12 cellular contexts compared by ENCODE assay signal in the genomic region with DNA sequence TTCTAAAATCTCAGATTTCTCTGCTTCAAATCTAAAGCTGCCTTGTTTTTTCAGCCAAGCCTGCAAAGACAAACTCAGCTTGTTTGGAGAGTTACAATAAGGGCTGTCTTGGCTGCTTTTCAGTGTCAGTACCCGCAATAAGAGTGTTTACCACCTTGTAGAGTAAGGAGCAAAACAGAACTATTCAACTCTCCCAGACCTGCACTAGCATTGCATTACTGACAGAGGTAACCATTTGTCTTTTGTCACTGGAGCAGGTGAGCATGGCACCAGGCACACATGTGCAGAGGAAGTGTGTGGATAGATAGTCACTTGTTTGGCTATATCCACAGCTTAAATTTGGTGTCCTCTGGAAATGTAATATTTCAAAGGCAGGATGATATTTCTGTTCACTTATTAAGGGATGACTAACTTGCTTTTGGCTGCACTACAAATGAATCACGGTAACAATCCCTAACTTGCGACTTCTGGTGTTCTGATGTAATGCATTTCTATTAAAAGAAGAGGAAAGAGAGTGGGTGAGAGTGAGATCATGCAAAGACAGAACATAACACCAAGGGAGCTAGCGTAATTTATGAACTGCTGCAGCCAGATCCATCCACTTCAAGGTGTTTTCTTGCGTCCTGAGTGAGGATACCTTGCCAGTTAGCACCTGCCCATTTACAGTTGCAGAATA. TPM values are rescaled to one million over a fixed set of nuclear protein-coding genes. Genes with fewer than 3 reads are reported as not detected.
DNase-seq lines count a peak whose midpoint lies in the region; ATAC-seq and TF ChIP-seq lines count a peak whose summit lies in the region.
"Had no signal": no experiment of that assay in that cellular context is flagged by ENCODE, and none has a peak within 500 bp of the region (broad histone marks: within the 10 kb centered on the region; RNA-seq: fewer than 3 reads in every experiment).

No MANE protein-coding gene starts in this region.

- BruUV-seq in mammary epithelial cell (replicated peaks; lab: Mats Ljungman, UMichigan), result no TSS peak

- intact Hi-C loops in mammary epithelial cell (cut with micrococcal nuclease), result no loop called here

- no peak overlapping the region for H3K9ac ChIP-seq in mammary epithelial cell (ENCODE audit: insufficient read depth, low read length)
- H3K9ac ChIP-seq in neural progenitor cell, result no peak overlapping the region

- H3K9me3 ChIP-seq in mammary epithelial cell (replicated peaks; ENCODE audit: insufficient read depth, low read length) (no peaks in the 10 kb centered on the region), thoracic aorta (no peaks in the 10 kb centered on the region), neural progenitor cell (ENCODE audit: low read depth) (no peaks in the 10 kb centered on the region)
- H3K9me3 ChIP-seq: HAP-1 had no signal

- no peaks in the 10 kb centered on the region for H3K36me3 ChIP-seq in mammary epithelial cell (ENCODE audit: insufficient read depth, low read length)
- H3K36me3 ChIP-seq in thoracic aorta, result no peaks in the 10 kb centered on the region
- no peaks in the 10 kb centered on the region for H3K36me3 ChIP-seq in neural progenitor cell
- H3K36me3 ChIP-seq: HAP-1 had no signal

- CTCF ChIA-PET in mammary epithelial cell (lab: Charles Lee; ENCODE audit: low non-redundant PET), result no interaction called here

- DNase-seq in HPDE6-E6E7 (ENCODE audit: extremely low spot score) (peak; percentile 40), mammary epithelial cell (peak; percentile 81), hepatic stellate cell (ENCODE audit: low spot score) (peak; percentile 5), thoracic aorta (ENCODE audit: low spot score) (no peak), NCI-H526 (lab: John Stamatoyannopoulos, UW) (no peak), NCI-H2196 (lab: John Stamatoyannopoulos, UW; ENCODE audit: unreplicated experiment) (no peak), neural progenitor cell (ENCODE audit: low spot score) (no peak)
- no peak for DNase-seq in activated T-cell treated with anti-CD3 and anti-CD28 coated beads, Interleukin-2, amount 50 U/mL, for 72 hours
- DNase-seq: activated CD4-positive, CD25-positive, alpha-beta regulatory T cell treated with anti-CD3 and anti-CD28 coated beads, Interleukin-2, amount 50 U/mL, for 72 hours; activated naive CD4-positive, alpha-beta T cell; OCI-M1 had no signal

- H2AFZ ChIP-seq in mammary epithelial cell (ENCODE audit: low read depth, low read length) (no peak overlapping the region), neural progenitor cell (replicated peaks) (no peak overlapping the region)

- WGBS in mammary epithelial cell (ENCODE audit: low coverage, missing lambda C conversion rate), result 26% methylated on average over 5 of the region's 5 CpGs

- H3K4me3 ChIP-seq in mammary epithelial cell (replicated peaks in 1 of 3; ENCODE audit: insufficient read depth in 1 of 3, low read depth in 2 of 3, low read length in 3 of 3), result no peak overlapping the region
- no peak overlapping the region for H3K4me3 ChIP-seq in thoracic aorta
- no peak overlapping the region for H3K4me3 ChIP-seq in neural progenitor cell
- H3K4me3 ChIP-seq: HAP-1 had no signal

- no peaks in the 10 kb centered on the region for H3K4me1 Mint-ChIP-seq in activated T-cell treated with anti-CD3 and anti-CD28 coated beads, Interleukin-2, amount 50 U/mL, for 72 hours (ENCODE audit: low read depth)
- H3K4me1 Mint-ChIP-seq in neural progenitor cell, result peaks cover 3% of the 10 kb centered on the region

- H3K27ac ChIP-seq in mammary epithelial cell (ENCODE audit: insufficient read depth, low read depth, low read length), result no peak overlapping the region
- H3K27ac ChIP-seq in thoracic aorta, result peak overlapping the region; percentile 60 to 63
- no peak overlapping the region for H3K27ac ChIP-seq in neural progenitor cell

- H4K20me1 ChIP-seq in mammary epithelial cell (ENCODE audit: insufficient read depth, low read length) (no peaks in the 10 kb centered on the region), neural progenitor cell (ENCODE audit: low read depth) (no peaks in the 10 kb centered on the region)

- dilution Hi-C loops in mammary epithelial cell (cut with HindIII; ENCODE audit: low sequenced_read_pairs), result no loop called here

- H3K4me3 Mint-ChIP-seq in activated T-cell treated with anti-CD3 and anti-CD28 coated beads, Interleukin-2, amount 50 U/mL, for 72 hours, result no peak overlapping the region
- no peak overlapping the region for H3K4me3 Mint-ChIP-seq in neural progenitor cell

- peaks cover 0 to 3% of the 10 kb centered on the region in 2 donors for H3K9me3 Mint-ChIP-seq in activated T-cell treated with anti-CD3 and anti-CD28 coated beads, Interleukin-2, amount 50 U/mL, for 72 hours
- H3K9me3 Mint-ChIP-seq in neural progenitor cell, result no peaks in the 10 kb centered on the region

- ATAC-seq in thoracic aorta (ENCODE audit: insufficient number of reproducible peaks, low FRiP score, low read depth), result peak; percentile 84
- no peak for ATAC-seq in activated T-cell treated with anti-CD3 and anti-CD28 coated beads, Interleukin-2, amount 50 U/mL, for 72 hours (replicated peaks in 1 of 2)

- H3K27me3 ChIP-seq in mammary epithelial cell (ENCODE audit: insufficient read depth, low read length) (peaks cover 12% of the 10 kb centered on the region), thoracic aorta (replicated peaks; ENCODE audit: insufficient read depth) (no peaks in the 10 kb centered on the region), neural progenitor cell (no peaks in the 10 kb centered on the region)

- peaks cover 17% of the 10 kb centered on the region for H3K27me3 Mint-ChIP-seq in activated T-cell treated with anti-CD3 and anti-CD28 coated beads, Interleukin-2, amount 50 U/mL, for 72 hours (ENCODE audit: low read depth)
- H3K27me3 Mint-ChIP-seq in neural progenitor cell (ENCODE audit: insufficient read depth, low read depth), result no peaks in the 10 kb centered on the region

- H3K4me1 ChIP-seq in mammary epithelial cell (ENCODE audit: insufficient read depth, low read length), result peaks cover 6% of the 10 kb centered on the region
- peaks cover 0 to 20% of the 10 kb centered on the region in 2 donors for H3K4me1 ChIP-seq in thoracic aorta (ENCODE audit: control insufficient read depth in 1 of 2, low read depth in 2 of 2)
- no peaks in the 10 kb centered on the region for H3K4me1 ChIP-seq in neural progenitor cell
- H3K4me1 ChIP-seq: HAP-1 had no signal

- no peaks in the 10 kb centered on the region for H3K36me3 Mint-ChIP-seq in activated T-cell treated with anti-CD3 and anti-CD28 coated beads, Interleukin-2, amount 50 U/mL, for 72 hours (ENCODE audit: insufficient read depth in 2 of 2)
- H3K36me3 Mint-ChIP-seq in neural progenitor cell, result no peaks in the 10 kb centered on the region

- H3K4me2 ChIP-seq in mammary epithelial cell (ENCODE audit: insufficient read depth, low read depth, low read length) (peak overlapping the region; percentile 18), neural progenitor cell (no peak overlapping the region)

- in situ Hi-C loops in mammary epithelial cell (cut with MboI; ENCODE audit: low sequenced_read_pairs in 2 of 2), result no loop called here

- no peaks in the 10 kb centered on the region for H3K79me2 ChIP-seq in mammary epithelial cell (ENCODE audit: insufficient read depth, low read length)
- no peaks in the 10 kb centered on the region for H3K79me2 ChIP-seq in neural progenitor cell (ENCODE audit: low read depth)

- no peak overlapping the region for H3K27ac Mint-ChIP-seq in activated T-cell treated with anti-CD3 and anti-CD28 coated beads, Interleukin-2, amount 50 U/mL, for 72 hours
- no peak overlapping the region for H3K27ac Mint-ChIP-seq in neural progenitor cell

- H3F3A ChIP-seq in neural progenitor cell (ENCODE audit: low read depth), result no peaks in the 10 kb centered on the region

- no peak for TF ChIP-seq CTCF in mammary epithelial cell (conservative IDR thresholded peaks at IDR 0.05 in 1 of 2, IDR thresholded peaks at IDR 0.05 in 1 of 2; ENCODE audit: extremely low read depth in 1 of 2, insufficient read depth in 1 of 2, low read depth in 1 of 2, low read length in 2 of 2)
- no peak for TF ChIP-seq CTCF in thoracic aorta (IDR thresholded peaks at IDR 0.05)
- TF ChIP-seq CTCF in neural progenitor cell (IDR thresholded peaks at IDR 0.05), result no peak

RNA-seq across cellular contexts. Expression of a gene that starts 38.6 kb away (rescaled TPM):
- not detected for total RNA-seq in mammary epithelial cell
- polyA plus RNA-seq in mammary epithelial cell, result not detected
- not detected for polyA minus RNA-seq in mammary epithelial cell
- total RNA-seq in thoracic aorta, result 1 to 10 TPM in 1 of 2 donors, under 1 TPM in 1; 0.54 to 1.6 TPM
- not detected for total RNA-seq in activated T-cell treated with anti-CD3 and anti-CD28 coated beads, Interleukin-2, amount 50 U/mL, for 72 hours
- total RNA-seq in neural progenitor cell (ENCODE audit: low replicate concordance), result 0.03 and 0.07 TPM in 2 replicates

Comparison
In these comparisons a context has a peak if more than half of its experiments do, and no peak if none do; other contexts are left out.
1. DNase-seq: peak in HPDE6-E6E7 (single experiment), mammary epithelial cell (single experiment) and hepatic stellate cell (single experiment); none in thoracic aorta (single experiment), activated T-cell treated with anti-CD3 and anti-CD28 coated beads, Interleukin-2, amount 50 U/mL, for 72 hours (0 of 2), NCI-H526 (0 of 2), NCI-H2196 (single experiment) and neural progenitor cell (single experiment).
2. H3K27ac ChIP-seq: peak in thoracic aorta (2 of 2); none in mammary epithelial cell (single experiment) and neural progenitor cell (single experiment).